2 cellular contexts compared by ENCODE assay signal in genomic region chr9:6034954-6035353, GRCh38.
TF ChIP-seq lines count a peak whose summit lies in the region.

No MANE protein-coding gene starts in this region.

TF ChIP-seq in SK-N-SH treated with all-trans-retinoic acid at 6 μM for 48 hours, 23 proteins besides CTCF, POLR2A, EP300 and RAD21 (continued from another document):
- TF ChIP-seq, protein P1, sequence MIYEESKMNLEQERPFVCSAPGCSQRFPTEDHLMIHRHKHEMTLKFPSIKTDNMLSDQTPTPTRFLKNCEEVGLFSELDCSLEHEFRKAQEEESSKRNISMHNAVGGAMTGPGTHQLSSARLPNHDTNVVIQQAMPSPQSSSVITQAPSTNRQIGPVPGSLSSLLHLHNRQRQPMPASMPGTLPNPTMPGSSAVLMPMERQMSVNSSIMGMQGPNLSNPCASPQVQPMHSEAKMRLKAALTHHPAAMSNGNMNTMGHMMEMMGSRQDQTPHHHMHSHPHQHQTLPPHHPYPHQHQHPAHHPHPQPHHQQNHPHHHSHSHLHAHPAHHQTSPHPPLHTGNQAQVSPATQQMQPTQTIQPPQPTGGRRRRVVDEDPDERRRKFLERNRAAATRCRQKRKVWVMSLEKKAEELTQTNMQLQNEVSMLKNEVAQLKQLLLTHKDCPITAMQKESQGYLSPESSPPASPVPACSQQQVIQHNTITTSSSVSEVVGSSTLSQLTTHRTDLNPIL (CRISPR knock-in tag; IDR thresholded peaks at IDR 0.05; ENCODE audit: low read depth), result no peak
- TF ChIP-seq, protein P2, sequence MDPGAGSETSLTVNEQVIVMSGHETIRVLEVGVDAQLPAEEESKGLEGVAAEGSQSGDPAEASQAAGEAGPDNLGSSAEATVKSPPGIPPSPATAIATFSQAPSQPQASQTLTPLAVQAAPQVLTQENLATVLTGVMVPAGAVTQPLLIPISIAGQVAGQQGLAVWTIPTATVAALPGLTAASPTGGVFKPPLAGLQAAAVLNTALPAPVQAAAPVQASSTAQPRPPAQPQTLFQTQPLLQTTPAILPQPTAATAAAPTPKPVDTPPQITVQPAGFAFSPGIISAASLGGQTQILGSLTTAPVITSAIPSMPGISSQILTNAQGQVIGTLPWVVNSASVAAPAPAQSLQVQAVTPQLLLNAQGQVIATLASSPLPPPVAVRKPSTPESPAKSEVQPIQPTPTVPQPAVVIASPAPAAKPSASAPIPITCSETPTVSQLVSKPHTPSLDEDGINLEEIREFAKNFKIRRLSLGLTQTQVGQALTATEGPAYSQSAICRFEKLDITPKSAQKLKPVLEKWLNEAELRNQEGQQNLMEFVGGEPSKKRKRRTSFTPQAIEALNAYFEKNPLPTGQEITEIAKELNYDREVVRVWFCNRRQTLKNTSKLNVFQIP (CRISPR knock-in tag; IDR thresholded peaks at IDR 0.05; ENCODE audit: borderline replicate concordance, low read depth), result no peak
- no peak for TF ChIP-seq PATZ1 (CRISPR knock-in tag; IDR thresholded peaks at IDR 0.05; ENCODE audit: borderline replicate concordance)
- TF ChIP-seq BACH2 (CRISPR knock-in tag; IDR thresholded peaks at IDR 0.05; ENCODE audit: borderline replicate concordance), result no peak
- TF ChIP-seq ARNTL (CRISPR knock-in tag; IDR thresholded peaks at IDR 0.05; ENCODE audit: borderline replicate concordance, low read depth), result no peak

TF ChIP-seq in SK-N-SH, 30 proteins besides CTCF, POLR2A, EP300 and RAD21 (continued from another document):
- TF ChIP-seq RFX5 (IDR thresholded peaks at IDR 0.05; ENCODE audit: low read length), result no peak
- TF ChIP-seq, protein P3, sequence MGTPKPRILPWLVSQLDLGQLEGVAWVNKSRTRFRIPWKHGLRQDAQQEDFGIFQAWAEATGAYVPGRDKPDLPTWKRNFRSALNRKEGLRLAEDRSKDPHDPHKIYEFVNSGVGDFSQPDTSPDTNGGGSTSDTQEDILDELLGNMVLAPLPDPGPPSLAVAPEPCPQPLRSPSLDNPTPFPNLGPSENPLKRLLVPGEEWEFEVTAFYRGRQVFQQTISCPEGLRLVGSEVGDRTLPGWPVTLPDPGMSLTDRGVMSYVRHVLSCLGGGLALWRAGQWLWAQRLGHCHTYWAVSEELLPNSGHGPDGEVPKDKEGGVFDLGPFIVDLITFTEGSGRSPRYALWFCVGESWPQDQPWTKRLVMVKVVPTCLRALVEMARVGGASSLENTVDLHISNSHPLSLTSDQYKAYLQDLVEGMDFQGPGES (IDR thresholded peaks at IDR 0.05; ENCODE audit: low read depth, low read length), result no peak
- no peak for TF ChIP-seq TAF1 (IDR thresholded peaks at IDR 0.05; ENCODE audit: borderline replicate concordance, low read depth, low read length)
